Comparison of ENCODE assay signal across 24 cellular contexts in the genomic region with DNA sequence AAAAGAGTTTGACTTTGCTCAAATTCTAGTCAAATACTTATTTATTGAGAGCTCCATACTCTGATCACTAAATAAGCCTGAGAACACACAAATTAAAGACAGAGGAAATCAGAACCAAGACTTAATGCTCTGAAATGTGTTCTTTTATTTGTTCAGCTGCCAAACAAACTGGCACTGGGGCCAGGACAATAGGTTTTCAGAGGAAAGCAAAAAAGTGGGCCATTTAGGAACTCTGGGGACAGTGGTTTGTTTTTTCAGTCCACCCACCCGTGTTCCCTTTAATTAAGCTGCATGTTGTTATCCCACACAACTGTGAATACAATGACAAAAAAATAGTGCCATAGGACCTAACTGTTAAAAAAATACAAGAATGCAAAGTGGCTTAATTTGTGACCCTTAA.
A peak's percentile ranks its signal among the peaks of the same experiment; 100 is the strongest.
DNase-seq lines count a peak whose midpoint lies in the region; ATAC-seq and TF ChIP-seq lines count a peak whose summit lies in the region.
"Had no signal": no experiment of that assay in that cellular context is flagged by ENCODE, and none has a peak within 500 bp of the region (broad histone marks: within the 10 kb centered on the region; RNA-seq: fewer than 3 reads in every experiment).

No MANE protein-coding gene starts in this region.

- 67% methylated on average over 1 of the region's 1 CpG; no CpG with 5 or more reads in 1 of the 2 experiments for WGBS in mesodermal cell (ENCODE audit: insufficient coverage in 2 of 2), 2 experiments

- no peak overlapping the region for H3K4me3 ChIP-seq in mesodermal cell (ENCODE audit: extremely low read depth, insufficient read depth, low read length, poor library complexity, severe bottlenecking)
- H3K4me3 ChIP-seq: body of pancreas, MG63, PC-9, thoracic aorta had no signal

- peaks cover 19% of the 10 kb centered on the region for H3K4me1 ChIP-seq in mesodermal cell (ENCODE audit: control insufficient read depth, insufficient read depth, low read length, poor library complexity, severe bottlenecking)

- H3K27ac Mint-ChIP-seq in brain = peak overlapping the region; percentile 93 to 99 (median 98)
- H3K27ac Mint-ChIP-seq: activated naive CD8-positive, alpha-beta T cell treated with anti-CD3 and anti-CD28 coated beads for 36 hours; natural killer cell treated with Interleukin-12 subunit alpha and Interleukin-12 subunit beta and Interleukin-15 and Interleukin-18, amount 100 ng/mL, for 72 hours had no signal

- peaks cover 82% of the 10 kb centered on the region for H3K4me1 Mint-ChIP-seq in brain

- H3K36me3 ChIP-seq in mesodermal cell (ENCODE audit: control insufficient read depth, insufficient read depth, low read length) = peaks cover 61% of the 10 kb centered on the region
- H3K36me3 ChIP-seq: thoracic aorta had no signal

- H3K9me3 Mint-ChIP-seq in brain = peaks cover 0 to 7% (median 0%) of the 10 kb centered on the region in 5 experiments
- H3K9me3 Mint-ChIP-seq: activated naive CD8-positive, alpha-beta T cell treated with anti-CD3 and anti-CD28 coated beads for 36 hours; HFFc6; natural killer cell treated with Interleukin-12 subunit alpha and Interleukin-12 subunit beta and Interleukin-15 and Interleukin-18, amount 100 ng/mL, for 72 hours had no signal

- TF ChIP-seq CTCF in brain (conservative IDR thresholded peaks at IDR 0.05) = no peak

- peak overlapping the region; percentile 85 to 94 (median 88) for H3K4me3 Mint-ChIP-seq in brain
- H3K4me3 Mint-ChIP-seq: activated naive CD8-positive, alpha-beta T cell treated with anti-CD3 and anti-CD28 coated beads for 36 hours; HFFc6; natural killer cell treated with Interleukin-12 subunit alpha and Interleukin-12 subunit beta and Interleukin-15 and Interleukin-18, amount 100 ng/mL, for 72 hours had no signal

- DNase-seq in SHP77 (lab: John Stamatoyannopoulos, UW) = peak; percentile 27 to 51
- no peak for DNase-seq in SHP77 treated with DMSO at 0.1 percent for 48 hours (lab: John Stamatoyannopoulos, UW)
- DNase-seq in NCI-H2227 (lab: John Stamatoyannopoulos, UW; ENCODE audit: unreplicated experiment) = no peak
- no peak for DNase-seq in GM19240 (ENCODE audit: insufficient read length, low spot score)
- DNase-seq: activated naive CD8-positive, alpha-beta T cell treated with anti-CD3 and anti-CD28 coated beads for 36 hours; body of pancreas; cortex of kidney; DMS 273 treated with DMSO at 0.1 percent for 48 hours; erythroblast; GDM1; HFFc6; mesendoderm; MG63; NCI-H2171; PC-9; retina; stimulated activated CD4-positive, alpha-beta T cell treated with anti-CD3 and anti-CD28 coated beads, Interleukin-15, amount 100 ng/mL, for 24 hours had no signal

- no peak for ATAC-seq in GM18511 (IDR thresholded peaks at IDR 0.05; ENCODE audit: unreplicated experiment)
- ATAC-seq: body of pancreas; natural killer cell treated with Interleukin-12 subunit alpha and Interleukin-12 subunit beta and Interleukin-15 and Interleukin-18, amount 100 ng/mL, for 72 hours had no signal

- peak overlapping the region; percentile 89 for H3K27ac ChIP-seq in mesodermal cell (ENCODE audit: low read depth, low read length, severe bottlenecking)
- peak overlapping the region; percentile 71 for H3K27ac ChIP-seq in temporal lobe (ENCODE audit: low read depth, low read length)
- H3K27ac ChIP-seq: body of pancreas, C4-2B, PC-9, thoracic aorta had no signal

- peaks cover 47% of the 10 kb centered on the region for H3K36me3 Mint-ChIP-seq in brain
- H3K36me3 Mint-ChIP-seq: activated naive CD8-positive, alpha-beta T cell treated with anti-CD3 and anti-CD28 coated beads for 36 hours; natural killer cell treated with Interleukin-12 subunit alpha and Interleukin-12 subunit beta and Interleukin-15 and Interleukin-18, amount 100 ng/mL, for 72 hours had no signal

- H3K9me3 ChIP-seq in mesodermal cell (ENCODE audit: control insufficient read depth, low read length) = no peaks in the 10 kb centered on the region
- H3K9me3 ChIP-seq: body of pancreas, MG63, thoracic aorta had no signal

- peaks cover 3% of the 10 kb centered on the region for H3K27me3 Mint-ChIP-seq in brain

Comparison
In these comparisons a context has a peak if more than half of its experiments do, and no peak if none do; other contexts are left out.
1. DNase-seq: peak in SHP77 (2 of 2); none in SHP77 treated with DMSO at 0.1 percent for 48 hours (single experiment), NCI-H2227 (single experiment) and GM19240 (single experiment).